In genomic region chr7:152733286-152733934, GRCh38 we compare ENCODE assay signal across 26 cellular contexts. TPM values are rescaled to one million over a fixed set of nuclear protein-coding genes. Genes with fewer than 3 reads are reported as not detected.
DNase-seq lines count a peak whose midpoint lies in the region; FAIRE-seq and TF ChIP-seq lines count a peak whose summit lies in the region.
"Had no signal": no experiment of that assay in that cellular context is flagged by ENCODE, and none has a peak within 500 bp of the region (broad histone marks: within the 10 kb centered on the region; RNA-seq: fewer than 3 reads in every experiment).

No MANE protein-coding gene starts in this region.

- H3K36me3 ChIP-seq in small intestine (ENCODE audit: control insufficient read depth in 2 of 2, insufficient read depth in 2 of 2, low read length in 2 of 2) (no peaks in the 10 kb centered on the region), adrenal gland (replicated peaks in 1 of 2) (no peaks in the 10 kb centered on the region), trophoblast cell (ENCODE audit: control insufficient read depth in 1 of 2, insufficient read depth in 2 of 2, low read length in 2 of 2) (no peaks in the 10 kb centered on the region)
- H3K36me3 ChIP-seq: cardiac muscle cell, thoracic aorta, vagina had no signal

- H3K18ac ChIP-seq in trophoblast cell (ENCODE audit: low read length) = no peak overlapping the region

- no peak overlapping the region for H3K4ac ChIP-seq in trophoblast cell (ENCODE audit: low read depth, low read length)

- no peak overlapping the region for H3K14ac ChIP-seq in trophoblast cell (ENCODE audit: low read length)

- no peak overlapping the region for H2BK5ac ChIP-seq in trophoblast cell (ENCODE audit: low read depth, low read length, poor library complexity)

- H4K12ac ChIP-seq in trophoblast cell (ENCODE audit: low read depth, low read length) = no peak overlapping the region

- no peak overlapping the region for H4K8ac ChIP-seq in trophoblast cell (ENCODE audit: low read depth, low read length)

- WGBS in small intestine, 3 donors = 88 to 91% (median 89%) methylated on average over 7 of the region's 7 CpGs
- 89 to 92% (median 90%) methylated on average over 7 of the region's 7 CpGs for WGBS in adrenal gland, 4 donors
- WGBS in trophoblast cell (ENCODE audit: extremely low coverage, insufficient coverage, insufficient read length) = no CpG with 5 or more reads among the region's 7 CpGs

- H2AK5ac ChIP-seq in trophoblast cell (ENCODE audit: low read length) = no peak overlapping the region

- no peaks in the 10 kb centered on the region for H3K79me2 ChIP-seq in trophoblast cell (ENCODE audit: control insufficient read depth, insufficient read depth, low read length, poor library complexity)

- H2BK12ac ChIP-seq in trophoblast cell (ENCODE audit: low read length) = no peak overlapping the region

- DNase-seq in Caki2 (ENCODE audit: low read depth) = peak; percentile 16
- DNase-seq in KBM-7 = peak; percentile 23
- DNase-seq in dermis microvascular lymphatic vessel endothelial cell (ENCODE audit: low read depth in 2 of 2) = peak; percentile 4 to 39
- peak; percentile 24 to 44 for DNase-seq in lung microvascular endothelial cell (ENCODE audit: low read depth in 2 of 2)
- DNase-seq in nucleus accumbens (lab: John Stamatoyannopoulos, UW) = no peak
- DNase-seq in small intestine = no peak
- DNase-seq in adrenal gland = no peak
- no peak for DNase-seq in trophoblast cell
- DNase-seq: activated CD4-positive, alpha-beta T cell treated with anti-CD3 and anti-CD28 coated beads, Interleukin-2, amount 10 ng/mL, durations not matched to agents 24 days and 14 days; activated naive CD4-positive, alpha-beta T cell treated with Interleukin-2 at 50 U/mL for 16 hours; activated T-cell treated with anti-CD3 and anti-CD28 coated beads, Interleukin-2, amount 50 U/mL, for 48 hours; amygdala; C1 segment of cervical spinal cord; Calu3; foreskin melanocyte; left colon; mesenchymal stem cell; NCI-H774; stimulated activated CD4-positive, alpha-beta T cell treated with anti-CD3 and anti-CD28 coated beads, Interleukin-12 subunit alpha, Interleukin-12 subunit beta, amount 100 ng/mL, for 4 hours; stimulated activated naive CD8-positive, alpha-beta T cell treated with anti-CD3 and anti-CD28 coated beads, Interleukin-15, Interleukin-2, amounts not matched to agents 100 U/mL and 50 U/mL, for 24 hours; T-helper 2 cell had no signal

- H3K4me3 ChIP-seq in small intestine (ENCODE audit: low read depth in 1 of 2, low read length in 2 of 2) = no peak overlapping the region
- no peak overlapping the region for H3K4me3 ChIP-seq in adrenal gland
- H3K4me3 ChIP-seq in trophoblast cell (ENCODE audit: low read depth, low read length) = no peak overlapping the region
- H3K4me3 ChIP-seq: cardiac muscle cell, thoracic aorta, vagina had no signal

- intact Hi-C loops in adrenal gland (cut with DNase I) = no loop called here

- H3K4me2 ChIP-seq in trophoblast cell (ENCODE audit: low read length) = no peak overlapping the region

- no peak for FAIRE-seq in small intestine (lab: Jason Lieb, UNC)
- FAIRE-seq: H54 had no signal

- in situ Hi-C loops in Caki2 (cut with HindIII; ENCODE audit: low pct_unique_long_range_greater_than_20kb, low sequenced_read_pairs) (no loop called here), KBM-7 (cut with MboI; ENCODE audit: low pct_unique_long_range_greater_than_20kb, low sequenced_read_pairs) (no loop called here)

- no peak overlapping the region for H2BK120ac ChIP-seq in trophoblast cell (ENCODE audit: insufficient read depth, low read length, poor library complexity)

- no peak for TF ChIP-seq POLR2A in adrenal gland (IDR thresholded peaks at IDR 0.05)

- TF ChIP-seq CTCF in adrenal gland (IDR thresholded peaks at IDR 0.05) = no peak

- no peaks in the 10 kb centered on the region for H3K9me3 ChIP-seq in small intestine (ENCODE audit: control insufficient read depth, low read depth)
- H3K9me3 ChIP-seq in adrenal gland (replicated peaks in 1 of 3) = peaks cover 0 to 13% (median 0%) of the 10 kb centered on the region in 3 donors
- H3K9me3 ChIP-seq in trophoblast cell (ENCODE audit: insufficient read depth, low read depth, low read length) = peaks cover 12% of the 10 kb centered on the region

- H2AFZ ChIP-seq in trophoblast cell (ENCODE audit: insufficient read depth, low read length, poor library complexity) = no peak overlapping the region

- H3K23ac ChIP-seq in trophoblast cell (ENCODE audit: low read length) = no peak overlapping the region

- no peak overlapping the region for H4K91ac ChIP-seq in trophoblast cell (ENCODE audit: low read depth, low read length)

- no peaks in the 10 kb centered on the region for H3K4me1 ChIP-seq in small intestine (ENCODE audit: control insufficient read depth in 2 of 2, insufficient read depth in 1 of 2, low read depth in 1 of 2, low read length in 1 of 2)
- no peaks in the 10 kb centered on the region for H3K4me1 ChIP-seq in adrenal gland (replicated peaks in 1 of 2)
- H3K4me1 ChIP-seq in trophoblast cell (ENCODE audit: control insufficient read depth in 1 of 2, insufficient read depth in 2 of 2, low read length in 2 of 2) = no peaks in the 10 kb centered on the region

- H3K27me3 ChIP-seq in small intestine (ENCODE audit: control insufficient read depth in 2 of 2, insufficient read depth in 2 of 2, low read length in 2 of 2) (no peaks in the 10 kb centered on the region), adrenal gland (no peaks in the 10 kb centered on the region), trophoblast cell (ENCODE audit: insufficient read depth, low read length) (no peaks in the 10 kb centered on the region)
- H3K27me3 ChIP-seq: cardiac muscle cell, vagina had no signal

- H3K79me1 ChIP-seq in trophoblast cell (ENCODE audit: low read length) = no peaks in the 10 kb centered on the region

- H3K9ac ChIP-seq in trophoblast cell (ENCODE audit: low read length) = no peak overlapping the region

- H3K27ac ChIP-seq in small intestine (ENCODE audit: low read depth in 1 of 2, low read length in 1 of 2) (no peak overlapping the region), adrenal gland (no peak overlapping the region), trophoblast cell (ENCODE audit: low read depth, low read length) (no peak overlapping the region)
- H3K27ac ChIP-seq: cardiac muscle cell, HL-60, thoracic aorta, vagina had no signal

RNA-seq across cellular contexts. Expression of gene ACTR3B, which starts 26.1 kb away (rescaled TPM):
- total RNA-seq in Caki2 (2014; rRNA removed; shearing (Covaris generic); ENCODE audit: low replicate concordance) = 9.9 and 42.5 TPM in 2 replicates
- total RNA-seq in dermis microvascular lymphatic vessel endothelial cell (3.9 and 4.0 TPM in 2 replicates), lung microvascular endothelial cell (4.1 and 4.4 TPM in 2 replicates), adrenal gland (10 to 100 TPM in 1 of 8 donors, 1 to 10 TPM in 7; 5.8 to 12.0 (median 7.8) TPM)
- polyA plus RNA-seq in small intestine (1 to 10 TPM; 2.4 to 6.1 (median 2.9) TPM), adrenal gland (10 to 100 TPM in 1 of 3 donors, 1 to 10 TPM in 2; 5.2 to 12.9 (median 6.4) TPM)
- 6.0 and 6.2 TPM in 2 replicates for polyA plus RNA-seq in trophoblast cell (2013)

RNA-seq across cellular contexts. Expression of gene XRCC2, which starts 57.5 kb away (rescaled TPM):
- total RNA-seq in Caki2 (2014; rRNA removed; shearing (Covaris generic); ENCODE audit: low replicate concordance) = 0.98 and 2.6 TPM in 2 replicates
- total RNA-seq in dermis microvascular lymphatic vessel endothelial cell (2.0 and 3.7 TPM in 2 replicates), lung microvascular endothelial cell (1.2 and 1.7 TPM in 2 replicates), adrenal gland (1 to 10 TPM in 1 of 8 donors, under 1 TPM in 7; 0.12 to 1.1 (median 0.50) TPM)
- polyA plus RNA-seq in small intestine (1 to 10 TPM in 1 of 3 donors, not detected in 2; 1.9 TPM), adrenal gland (under 1 TPM; 0.20 to 0.62 (median 0.40) TPM)
- 12.9 and 13.3 TPM in 2 replicates for polyA plus RNA-seq in trophoblast cell (2013)

Comparison
In these comparisons a context has a peak if more than half of its experiments do, and no peak if none do; other contexts are left out.
1. DNase-seq: peak in Caki2 (single experiment), KBM-7 (single experiment), dermis microvascular lymphatic vessel endothelial cell (2 of 2) and lung microvascular endothelial cell (2 of 2); none in nucleus accumbens (0 of 56), small intestine (single experiment), adrenal gland (0 of 7) and trophoblast cell (0 of 2).